Comparison of ENCODE assay signal across 16 cellular contexts in genomic region chr17:4233668-4234258, GRCh38. TPM values are rescaled to one million over a fixed set of nuclear protein-coding genes. Genes with fewer than 3 reads are reported as not detected.
A peak's percentile ranks its signal among the peaks of the same experiment; 100 is the strongest.
DNase-seq lines count a peak whose midpoint lies in the region; ATAC-seq and TF ChIP-seq lines count a peak whose summit lies in the region.
"Had no signal": no experiment of that assay in that cellular context is flagged by ENCODE, and none has a peak within 500 bp of the region (broad histone marks: within the 10 kb centered on the region; RNA-seq: fewer than 3 reads in every experiment).

No MANE protein-coding gene starts in this region.

- no peaks in the 10 kb centered on the region for H3K27me3 ChIP-seq in gastroesophageal sphincter
- H3K27me3 ChIP-seq in tibial artery, result no peaks in the 10 kb centered on the region
- H3K27me3 ChIP-seq: BE2C, foreskin keratinocyte had no signal

- 52 to 58% methylated on average over 6 to 7 of the region's 7 CpGs for WGBS in gastroesophageal sphincter (ENCODE audit: low coverage in 1 of 2), 2 donors

- CTCF ChIA-PET in T-cell (lab: Charles Lee), result interaction anchor here (0.5 to 0.6 kb wide), 4 partner anchors 7 to 927 kb away, joined by 3 to 4 read pairs (median 4); no protein-coding TSS in a partner anchor
- CTCF ChIA-PET in HEK293T (lab: Yijun Ruan, JAX), result interaction anchor here (2.3 kb wide), 1 partner anchor 16 kb away, joined by 8 read pairs; no protein-coding TSS in a partner anchor

- no peaks in the 10 kb centered on the region for H3K9me3 Mint-ChIP-seq in T-cell
- H3K9me3 Mint-ChIP-seq in naive thymus-derived CD8-positive, alpha-beta T cell, result no peaks in the 10 kb centered on the region
- H3K9me3 Mint-ChIP-seq: natural killer cell treated with Interleukin-12 subunit alpha and Interleukin-12 subunit beta and Interleukin-15 and Interleukin-18, amount 100 ng/mL, for 72 hours; WTC11 had no signal

- peaks cover 33% of the 10 kb centered on the region for H3K36me3 Mint-ChIP-seq in T-cell
- peaks cover 0 to 82% (median 17%) of the 10 kb centered on the region in 3 donors for H3K36me3 Mint-ChIP-seq in naive thymus-derived CD8-positive, alpha-beta T cell

- no peak for TF ChIP-seq POLR2A in gastroesophageal sphincter (IDR thresholded peaks at IDR 0.05)

- DNase-seq in T-cell (no peak), tibial artery (no peak), T-helper 1 cell (no peak), head of caudate nucleus (no peak), HEK293T (ENCODE audit: extremely low spot score) (no peak)
- no peak for DNase-seq in naive thymus-derived CD8-positive, alpha-beta T cell
- DNase-seq: BE2C; DMS153; foreskin keratinocyte; NCI-H146; NCI-H345; NK-92 treated with Interleukin-12 subunit alpha and Interleukin-12 subunit beta, amount 100 ng/mL, for 24 hours; substantia nigra had no signal

- H3K4me3 ChIP-seq in gastroesophageal sphincter (no peak overlapping the region), tibial artery (no peak overlapping the region)

- peak overlapping the region; percentile 40 to 64 for H3K27ac Mint-ChIP-seq in T-cell
- H3K27ac Mint-ChIP-seq in naive thymus-derived CD8-positive, alpha-beta T cell, result peak overlapping the region in 7 of 10 donors; percentile 37 to 68 (median 43)
- H3K27ac Mint-ChIP-seq: natural killer cell treated with Interleukin-12 subunit alpha and Interleukin-12 subunit beta and Interleukin-15 and Interleukin-18, amount 100 ng/mL, for 72 hours; WTC11 had no signal

- H3K27me3 Mint-ChIP-seq in T-cell, result no peaks in the 10 kb centered on the region
- H3K27me3 Mint-ChIP-seq in naive thymus-derived CD8-positive, alpha-beta T cell, result no peaks in the 10 kb centered on the region
- H3K27me3 Mint-ChIP-seq: natural killer cell treated with Interleukin-12 subunit alpha and Interleukin-12 subunit beta and Interleukin-15 and Interleukin-18, amount 100 ng/mL, for 72 hours had no signal

- H3K9me3 ChIP-seq in gastroesophageal sphincter (no peaks in the 10 kb centered on the region), tibial artery (no peaks in the 10 kb centered on the region)
- H3K9me3 ChIP-seq: BE2C had no signal

- no peak for TF ChIP-seq EP300 in gastroesophageal sphincter (IDR thresholded peaks at IDR 0.05)

- H3K27ac ChIP-seq in gastroesophageal sphincter, result peak overlapping the region; percentile 82 to 91 (median 86)
- peak overlapping the region; percentile 80 to 88 for H3K27ac ChIP-seq in tibial artery
- H3K27ac ChIP-seq: foreskin keratinocyte had no signal

- ATAC-seq in T-cell (replicated peaks in 1 of 4) (no peak), gastroesophageal sphincter (no peak)
- no peak for ATAC-seq in naive thymus-derived CD8-positive, alpha-beta T cell
- ATAC-seq: foreskin keratinocyte; natural killer cell treated with Interleukin-12 subunit alpha and Interleukin-12 subunit beta and Interleukin-15 and Interleukin-18, amount 100 ng/mL, for 72 hours; WTC11 had no signal

- peak in 1 of 4 experiments; percentile 21 for TF ChIP-seq CTCF in gastroesophageal sphincter (IDR thresholded peaks at IDR 0.05)
- no peak for TF ChIP-seq CTCF in tibial artery (IDR thresholded peaks at IDR 0.05)

- H3K36me3 ChIP-seq in gastroesophageal sphincter (peaks cover 0 to 18% of the 10 kb centered on the region in 2 donors), tibial artery (peaks cover 3 to 5% (median 4%) of the 10 kb centered on the region in 3 donors)
- H3K36me3 ChIP-seq: BE2C had no signal

- peaks cover 18 to 23% (median 23%) of the 10 kb centered on the region in 3 donors for H3K4me1 Mint-ChIP-seq in T-cell
- H3K4me1 Mint-ChIP-seq in naive thymus-derived CD8-positive, alpha-beta T cell, result peaks cover 4 to 27% (median 18%) of the 10 kb centered on the region in 4 donors
- H3K4me1 Mint-ChIP-seq: WTC11 had no signal

- H3K4me1 ChIP-seq in gastroesophageal sphincter, result peaks cover 23 to 81% (median 26%) of the 10 kb centered on the region in 3 donors
- H3K4me1 ChIP-seq in tibial artery, result peaks cover 3 to 76% (median 51%) of the 10 kb centered on the region in 4 donors
- H3K4me1 ChIP-seq: BE2C had no signal

- H3K4me3 Mint-ChIP-seq in T-cell, result no peak overlapping the region
- peak overlapping the region in 1 of 10 donors; percentile 23 for H3K4me3 Mint-ChIP-seq in naive thymus-derived CD8-positive, alpha-beta T cell
- H3K4me3 Mint-ChIP-seq: natural killer cell treated with Interleukin-12 subunit alpha and Interleukin-12 subunit beta and Interleukin-15 and Interleukin-18, amount 100 ng/mL, for 72 hours; WTC11 had no signal

- intact Hi-C loops in tibial artery (cut with DNase I; ENCODE audit: low total_unique reads), result no loop called here
- intact Hi-C loops in head of caudate nucleus (cut with DNase I), result no loop called here

- POLR2A ChIA-PET in T-cell (lab: Charles Lee), result no interaction called here
- POLR2A ChIA-PET in naive thymus-derived CD8-positive, alpha-beta T cell (lab: Charles Lee), result interaction anchor here (0.6 kb wide), 1 partner anchor 196 kb away, joined by 6 read pairs; no protein-coding TSS in a partner anchor
- POLR2A ChIA-PET in HEK293T (lab: Yijun Ruan, JAX), result interaction anchor here (1.1 kb wide), 1 partner anchor 14 kb away, joined by 4 read pairs; no protein-coding TSS in a partner anchor

TF ChIP-seq in HEK293T, 16 proteins besides CTCF, POLR2A, EP300 and RAD21:
- TF ChIP-seq BHLHE40 (IDR thresholded peaks at IDR 0.05; ENCODE audit: borderline replicate concordance) (no peak), CTBP1 (IDR thresholded peaks at IDR 0.05; ENCODE audit: borderline replicate concordance) (no peak), PKNOX1 (IDR thresholded peaks at IDR 0.05) (no peak), ARNT (IDR thresholded peaks at IDR 0.05) (no peak), LEF1 (IDR thresholded peaks at IDR 0.05; ENCODE audit: borderline replicate concordance) (no peak)

RNA-seq across cellular contexts. Expression of gene ANKFY1, which starts 30.0 kb away (rescaled TPM):
- 10 to 100 TPM; 58.0 to 69.6 (median 67.0) TPM for total RNA-seq in T-cell
- total RNA-seq in gastroesophageal sphincter, result 10 to 100 TPM; 22.4 to 46.4 (median 40.2) TPM
- total RNA-seq in naive thymus-derived CD8-positive, alpha-beta T cell, result 10 to 100 TPM; 65.0 to 68.9 TPM
- 10 to 100 TPM in 1 of 3 donors, 1 to 10 TPM in 2; 9.9 to 13.7 (median 10.0) TPM for polyA plus RNA-seq in naive thymus-derived CD8-positive, alpha-beta T cell

Comparison
In these comparisons a context has a peak if more than half of its experiments do, and no peak if none do; other contexts are left out.
1. POLR2A ChIA-PET loops: an anchor here in naive thymus-derived CD8-positive, alpha-beta T cell (0.6 kb wide) and HEK293T (1.1 kb wide); none called in T-cell.